7 cellular contexts compared by ENCODE assay signal in the genomic region with DNA sequence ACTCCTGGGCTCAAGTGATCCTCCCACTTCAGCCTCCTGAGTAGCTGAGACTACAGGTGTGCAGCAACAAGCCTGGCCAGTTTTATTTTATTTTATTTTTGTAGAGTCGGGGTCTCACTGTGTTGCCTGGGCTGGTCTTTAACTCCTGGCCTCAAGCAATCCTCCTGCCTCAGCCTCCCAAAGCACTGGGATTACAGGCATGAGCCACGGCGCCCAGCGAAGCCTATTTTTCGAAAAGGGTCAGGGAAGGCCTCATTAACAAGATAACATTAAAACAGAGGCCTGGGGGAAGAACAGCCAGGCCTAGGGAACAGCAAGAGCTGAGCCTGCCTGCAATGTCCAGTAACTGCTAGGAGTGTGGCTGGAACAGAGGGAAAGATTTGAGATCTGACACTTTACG.
"Had no signal": no experiment of that assay in that cellular context is flagged by ENCODE, and none has a peak within 500 bp of the region (broad histone marks: within the 10 kb centered on the region; RNA-seq: fewer than 3 reads in every experiment).

No MANE protein-coding gene starts in this region.

- H3K4me2 ChIP-seq: KMS-11 had no signal

- H3K27ac ChIP-seq: HL-60, KMS-11 had no signal

- DNase-seq: IMR-90, KBM-7, KG1 had no signal

- ATAC-seq: HepG2 had no signal

- FAIRE-seq: HepG2, HTR-8/SVneo had no signal

- H3K9ac ChIP-seq: KMS-11 had no signal
